Comparison of ENCODE assay signal across 1 cellular context in genomic region chr19:4636761-4637160, GRCh38.
TF ChIP-seq lines count a peak whose summit lies in the region.

No MANE protein-coding gene starts in this region.

TF ChIP-seq in IMR-90, 13 proteins besides CTCF, POLR2A, EP300 and RAD21:
- no peak for TF ChIP-seq ELK1 (IDR thresholded peaks at IDR 0.05; ENCODE audit: borderline replicate concordance, low read depth, low read length)
